In genomic region chr2:26922638-26923466, GRCh38 we compare ENCODE assay signal across 8 cellular contexts. TPM values are rescaled to one million over a fixed set of nuclear protein-coding genes. Genes with fewer than 3 reads are reported as not detected.
DNase-seq lines count a peak whose midpoint lies in the region; ATAC-seq, FAIRE-seq and TF ChIP-seq lines count a peak whose summit lies in the region.

No MANE protein-coding gene starts in this region.

- peak; percentile 64 for ATAC-seq in foreskin keratinocyte
- ATAC-seq in HG03442 (IDR thresholded peaks at IDR 0.05; ENCODE audit: unreplicated experiment) = no peak

- peak; percentile 63 for TF ChIP-seq CTCF in D721Med (IDR thresholded peaks at IDR 0.05; ENCODE audit: insufficient read depth, missing control alignments)
- TF ChIP-seq CTCF in foreskin keratinocyte (conservative IDR thresholded peaks at IDR 0.05) = peak; percentile 61

- no peak for FAIRE-seq in D721Med (lab: Jason Lieb, UNC)

- DNase-seq in D721Med (ENCODE audit: insufficient read length, low spot score) = peak; percentile 63
- DNase-seq in HuH-7.5 (ENCODE audit: low spot score) = peak; percentile 68
- DNase-seq in NOMO-1 treated with dmso at 0.1 percent for 144 hours (lab: John Stamatoyannopoulos, UW; ENCODE audit: unreplicated experiment) = peak; percentile 49
- peak; percentile 26 for DNase-seq in activated T-cell treated with anti-CD3 and anti-CD28 coated beads for 48 hours (ENCODE audit: low read depth)
- DNase-seq in foreskin keratinocyte = no peak
- peak; percentile 84 for DNase-seq in pons (ENCODE audit: low spot score)
- DNase-seq in ureter (ENCODE audit: low spot score) = no peak

- H3K27me3 ChIP-seq in foreskin keratinocyte = peaks cover 43% of the 10 kb centered on the region

- no peak overlapping the region for H3K27ac ChIP-seq in foreskin keratinocyte

- no peaks in the 10 kb centered on the region for H3K4me1 ChIP-seq in foreskin keratinocyte

RNA-seq across cellular contexts. Expression of gene MAPRE3, which starts 47.6 kb away (rescaled TPM):
- 6.8 and 7.7 TPM in 2 replicates for total RNA-seq in foreskin keratinocyte
- 8.9 and 11.0 TPM in 2 replicates for polyA plus RNA-seq in foreskin keratinocyte
- total RNA-seq in ureter = 29.4 TPM

Comparison
In these comparisons a context has a peak if more than half of its experiments do, and no peak if none do; other contexts are left out.
1. DNase-seq: peak in D721Med (single experiment), HuH-7.5 (single experiment), NOMO-1 treated with dmso at 0.1 percent for 144 hours (single experiment), activated T-cell treated with anti-CD3 and anti-CD28 coated beads for 48 hours (single experiment) and pons (single experiment); none in foreskin keratinocyte (0 of 2) and ureter (single experiment).